In genomic region chr16:88846088-88846487, GRCh38 we compare ENCODE assay signal across 21 cellular contexts. TPM values are rescaled to one million over a fixed set of nuclear protein-coding genes. Genes with fewer than 3 reads are reported as not detected.
"Had no signal": no experiment of that assay in that cellular context is flagged by ENCODE, and none has a peak within 500 bp of the region (broad histone marks: within the 10 kb centered on the region; RNA-seq: fewer than 3 reads in every experiment).

No MANE protein-coding gene starts in this region.

- H3K9me3 ChIP-seq: colonic mucosa, ovary, right lobe of liver, spleen, thoracic aorta had no signal

- ATAC-seq: activated T-helper 17 cell treated with anti-CD3 and anti-CD28 coated beads, Interleukin-2, amount 50 U/mL, for 72 hours; esophagus mucosa; right lobe of liver; stimulated activated naive CD8-positive, alpha-beta T cell treated with anti-CD3 and anti-CD28 coated beads, Interleukin-15, amount 100 ng/mL, for 72 hours had no signal

- H3K27ac ChIP-seq: cardiac muscle cell, colonic mucosa, ovary, right lobe of liver, spleen, thoracic aorta had no signal

- H3K4me1 ChIP-seq: colonic mucosa, right lobe of liver had no signal

- H3K4me3 ChIP-seq: cardiac muscle cell, colonic mucosa, ovary, right lobe of liver, spleen, thoracic aorta had no signal

- DNase-seq: activated CD4-positive, alpha-beta T cell treated with anti-CD3 and anti-CD28 coated beads, Interleukin-2, amount 50 U/mL, for 4 hours; activated CD4-positive, CD25-positive, alpha-beta regulatory T cell treated with anti-CD3 and anti-CD28 coated beads, Interleukin-2, amount 50 U/mL, for 72 hours; activated naive CD4-positive, alpha-beta T cell treated with anti-CD3 and anti-CD28 coated beads for 36 hours; colonic mucosa; foreskin melanocyte; kidney glomerular epithelial cell; midbrain; ovary; right lobe of liver; spleen; stimulated activated naive CD8-positive, alpha-beta T cell treated with anti-CD3 and anti-CD28 coated beads, Interleukin-15, amount 100 ng/mL, for 72 hours; T-helper 1 cell; T1000 had no signal

- H3K36me3 ChIP-seq: cardiac muscle cell, colonic mucosa, ovary, right lobe of liver, thoracic aorta had no signal

- H3K27me3 ChIP-seq: cardiac muscle cell, colonic mucosa, ovary, right lobe of liver, spleen had no signal

RNA-seq across cellular contexts. Expression of gene PABPN1L, which starts 20.4 kb away (rescaled TPM):
- total RNA-seq: activated naive CD4-positive, alpha-beta T cell treated with anti-CD3 and anti-CD28 coated beads for 36 hours; activated T-helper 17 cell treated with anti-CD3 and anti-CD28 coated beads, Interleukin-2, amount 50 U/mL, for 72 hours; cardiac muscle cell; colonic mucosa; esophagus mucosa; lower leg skin; neural crest cell; ovary; pulmonary artery endothelial cell; thoracic aorta; urinary bladder had no signal
- polyA plus RNA-seq: urinary bladder had no signal
